Comparison of ENCODE assay signal across 7 cellular contexts in genomic region chr4:177339794-177340374, GRCh38. TPM values are rescaled to one million over a fixed set of nuclear protein-coding genes. Genes with fewer than 3 reads are reported as not detected.
DNase-seq lines count a peak whose midpoint lies in the region; ATAC-seq, FAIRE-seq and TF ChIP-seq lines count a peak whose summit lies in the region.

No MANE protein-coding gene starts in this region.

- H3K27ac Mint-ChIP-seq in nephron, result no peak overlapping the region

- no peak overlapping the region for H3K4me3 Mint-ChIP-seq in nephron

- no peaks in the 10 kb centered on the region for H3K4me1 Mint-ChIP-seq in nephron

- in situ Hi-C loops in G401 (cut with HindIII; ENCODE audit: low sequenced_read_pairs), result no loop called here

- no peaks in the 10 kb centered on the region for H3K9me3 Mint-ChIP-seq in nephron

- peaks cover 13% of the 10 kb centered on the region for H3K36me3 Mint-ChIP-seq in nephron (ENCODE audit: low read depth)

- FAIRE-seq in endometrium (lab: Jason Lieb, UNC), result peak; percentile 53

- TF ChIP-seq CTCF in nephron (IDR thresholded peaks at IDR 0.05; ENCODE audit: unreplicated experiment in 3 of 3), result peak; percentile 62 to 67 (median 63)

- no peaks in the 10 kb centered on the region for H3K27me3 Mint-ChIP-seq in nephron (ENCODE audit: low read depth)

- peak; percentile 57 for DNase-seq in G401 (ENCODE audit: low spot score)
- peak; percentile 82 for DNase-seq in RKO (ENCODE audit: low spot score)
- no peak for DNase-seq in UCSD-AML1 (lab: John Stamatoyannopoulos, UW; ENCODE audit: unreplicated experiment)

- ATAC-seq in GM19372 (IDR thresholded peaks at IDR 0.05; ENCODE audit: low read depth, unreplicated experiment), result peak; percentile 92
- peak; percentile 93 for ATAC-seq in HG03196 (IDR thresholded peaks at IDR 0.05; ENCODE audit: unreplicated experiment)

RNA-seq across cellular contexts. Expression of gene NEIL3, which starts 30.2 kb away (rescaled TPM):
- 4.0 and 4.7 TPM in 2 replicates for total RNA-seq in G401 (2014; rRNA removed; shearing (Covaris generic))
